1 cellular context compared by ENCODE assay signal in genomic region chr11:56706486-56706885, GRCh38.
TF ChIP-seq lines count a peak whose summit lies in the region.

No MANE protein-coding gene starts in this region.

TF ChIP-seq in WTC11, 78 proteins besides CTCF, POLR2A, EP300 and RAD21 (continued from another document):
- TF ChIP-seq ZNF532 (CRISPR knock-in tag; IDR thresholded peaks at IDR 0.05; ENCODE audit: borderline replicate concordance), result no peak
- TF ChIP-seq TEAD4 (CRISPR knock-in tag; IDR thresholded peaks at IDR 0.05), result no peak
- TF ChIP-seq ZNF671 (CRISPR knock-in tag; IDR thresholded peaks at IDR 0.05), result no peak
- no peak for TF ChIP-seq RORB (CRISPR knock-in tag; IDR thresholded peaks at IDR 0.05)
- no peak for TF ChIP-seq ZNF423 (CRISPR knock-in tag; IDR thresholded peaks at IDR 0.05)
- TF ChIP-seq ZNF121 (CRISPR knock-in tag; IDR thresholded peaks at IDR 0.05), result no peak
- TF ChIP-seq IRF2 (CRISPR knock-in tag; IDR thresholded peaks at IDR 0.05; ENCODE audit: borderline replicate concordance, low read depth), result no peak
